In the genomic region with DNA sequence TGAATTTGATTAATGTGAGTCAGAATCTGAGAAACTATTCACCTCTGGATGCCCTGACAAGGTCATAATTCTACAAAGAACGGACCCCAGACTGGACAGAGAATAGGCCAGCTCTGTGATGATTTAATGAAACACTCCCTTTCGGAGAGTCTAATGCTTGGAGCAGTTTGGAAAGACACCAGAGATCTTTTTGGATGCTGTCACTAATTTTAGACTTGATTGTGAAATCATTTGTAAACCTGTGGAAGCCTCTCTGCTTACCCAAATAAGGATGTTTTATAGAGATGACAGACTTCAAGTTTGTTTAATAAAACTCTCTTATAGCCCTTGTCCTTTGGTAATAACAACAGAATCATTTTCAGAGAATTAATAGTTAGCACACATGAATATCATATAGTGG, we compare ENCODE assay signal across 31 cellular contexts.
DNase-seq lines count a peak whose midpoint lies in the region; ATAC-seq, FAIRE-seq and TF ChIP-seq lines count a peak whose summit lies in the region.
"Had no signal": no experiment of that assay in that cellular context is flagged by ENCODE, and none has a peak within 500 bp of the region (broad histone marks: within the 10 kb centered on the region; RNA-seq: fewer than 3 reads in every experiment).

No MANE protein-coding gene starts in this region.

- peak; percentile 70 for DNase-seq in EH (ENCODE audit: low read depth)
- DNase-seq in K562 (ENCODE audit: extremely low read depth in 1 of 4, low spot score in 3 of 4), result no peak
- peak; percentile 35 for DNase-seq in fibroblast of gingiva (ENCODE audit: low read depth)
- DNase-seq in psoas muscle, result no peak
- DNase-seq in NCI-H774 (lab: John Stamatoyannopoulos, UW), result no peak
- DNase-seq in DMS114 treated with DMSO at 0.1 percent for 48 hours (lab: John Stamatoyannopoulos, UW; ENCODE audit: unreplicated experiment), result no peak
- DNase-seq: activated CD4-positive, alpha-beta T cell treated with anti-CD3 and anti-CD28 coated beads for 48 hours; activated T-cell treated with anti-CD3 and anti-CD28 coated beads, Interleukin-2, amount 50 U/mL, for 4 hours; BE2C; colonic mucosa; DMS79; effector memory CD8-positive, alpha-beta T cell; H9; immature natural killer cell; Kasumi-1; left ventricle myocardium inferior; natural killer cell; NCI-H1048; NCI-H187 treated with DMSO at 0.1 percent for 48 hours; NCI-H2227 treated with DMSO at 0.1 percent for 48 hours; NCI-H82; ovary; right cardiac atrium; stomach; trophoblast cell had no signal

- CTCF ChIA-PET in K562 (lab: Yijun Ruan, JAX; ENCODE audit: low intra/inter-chr PET ratio), result no interaction called here

- H2AFZ ChIP-seq in K562 (ENCODE audit: low read depth, low read length), result no peak overlapping the region
- H2AFZ ChIP-seq: hepatocyte had no signal

- no peak overlapping the region for H3K9ac ChIP-seq in K562 (ENCODE audit: insufficient read depth in 1 of 2, low read depth in 2 of 2, low read length in 2 of 2)

- H3K27me3 ChIP-seq in K562 (ENCODE audit: control insufficient read depth in 2 of 2, insufficient read depth in 2 of 2, low read length in 2 of 2) (no peaks in the 10 kb centered on the region), psoas muscle (ENCODE audit: insufficient read depth in 3 of 3, low read length in 2 of 3) (no peaks in the 10 kb centered on the region)
- H3K27me3 ChIP-seq: BE2C, colonic mucosa, hepatocyte, ovary, stomach had no signal

- 19% methylated on average over 2 of the region's 2 CpGs for WGBS in K562 (ENCODE audit: insufficient coverage, low coverage, missing lambda C conversion rate)
- 35 to 71% (median 36%) methylated on average over 2 of the region's 2 CpGs for whole genome bisulfite sequencing in psoas muscle, 3 donors

- TF ChIP-seq POLR2A in K562 (conservative IDR thresholded peaks at IDR 0.05), result no peak

- TF ChIP-seq CTCF in K562 (IDR thresholded peaks at IDR 0.05 in 2 of 3, conservative IDR thresholded peaks at IDR 0.05 in 1 of 3; ENCODE audit: insufficient read depth in 2 of 3, low read depth in 1 of 3, low read length in 3 of 3) (no peak), psoas muscle (IDR thresholded peaks at IDR 0.05) (no peak)

- peaks cover 0 to 13% of the 10 kb centered on the region in 2 experiments; a peak in 2 of 5 replicates for H3K4me1 ChIP-seq in K562 (replicated peaks in 1 of 2; ENCODE audit: control insufficient read depth in 2 of 2, insufficient read depth in 2 of 2, low read length in 2 of 2)
- H3K4me1 ChIP-seq in psoas muscle, result no peaks in the 10 kb centered on the region
- H3K4me1 ChIP-seq: BE2C, colonic mucosa, left ventricle myocardium inferior, stomach had no signal

- no peaks in the 10 kb centered on the region for H3K36me3 ChIP-seq in K562 (ENCODE audit: control insufficient read depth, insufficient read depth, low read length)
- H3K36me3 ChIP-seq in psoas muscle (ENCODE audit: insufficient read depth in 1 of 2, low read depth in 1 of 2), result no peaks in the 10 kb centered on the region
- H3K36me3 ChIP-seq: BE2C, colonic mucosa, left ventricle myocardium inferior, ovary, stomach had no signal

- H3K4me3 ChIP-seq in K562, result no peak overlapping the region
- H3K4me3 ChIP-seq in psoas muscle, result no peak overlapping the region
- H3K4me3 ChIP-seq: colonic mucosa, hepatocyte, left ventricle myocardium inferior, ovary, stomach had no signal

- no peaks in the 10 kb centered on the region for H4K20me1 ChIP-seq in K562 (replicated peaks; ENCODE audit: control insufficient read depth, insufficient read depth, low read length)

- no peak for FAIRE-seq in K562 (lab: Jason Lieb, UNC)
- FAIRE-seq: A204.1 had no signal

- no peak overlapping the region for H3K27ac ChIP-seq in K562 (ENCODE audit: extremely low read depth, low read depth, low read length)
- peak overlapping the region; percentile 41 for H3K27ac ChIP-seq in psoas muscle
- H3K27ac ChIP-seq: colonic mucosa, hepatocyte, left ventricle myocardium inferior, ovary, stomach, VCaP had no signal

- no peak for TF ChIP-seq EP300 in K562 (IDR thresholded peaks at IDR 0.05; ENCODE audit: low read length)

- no peaks in the 10 kb centered on the region for H3K9me1 ChIP-seq in K562 (ENCODE audit: control insufficient read depth, insufficient read depth, low read length)

- no peak overlapping the region for H3K4me2 ChIP-seq in K562 (ENCODE audit: insufficient read depth, low read length)
- H3K4me2 ChIP-seq: hepatocyte had no signal

- ATAC-seq in K562 (no peak), psoas muscle (peak in 1 of 4 donors; percentile 33), HG03045 (IDR thresholded peaks at IDR 0.05; ENCODE audit: unreplicated experiment) (no peak), HG03460 (IDR thresholded peaks at IDR 0.05; ENCODE audit: unreplicated experiment) (no peak)
- ATAC-seq: activated T-cell treated with anti-CD3 and anti-CD28 coated beads, Interleukin-2, amount 50 U/mL, for 4 hours; effector memory CD8-positive, alpha-beta T cell; natural killer cell; right cardiac atrium; Right ventricle myocardium inferior had no signal

- POLR2A ChIA-PET in K562 (lab: Yijun Ruan, JAX), result interaction anchor here (2.0 kb wide), 1 partner anchor 25 kb away, joined by 5 read pairs; no protein-coding TSS in a partner anchor

- no TSS peak for BruUV-seq in K562 (replicated peaks; lab: Mats Ljungman, UMichigan)

- intact Hi-C loops in K562 (cut with micrococcal nuclease), result no loop called here
- intact Hi-C loops in psoas muscle (cut with DNase I), result no loop called here

- no peaks in the 10 kb centered on the region for H3K9me3 ChIP-seq in K562 (replicated peaks; ENCODE audit: control insufficient read depth, insufficient read depth, low read depth, low read length)
- no peaks in the 10 kb centered on the region for H3K9me3 ChIP-seq in psoas muscle
- H3K9me3 ChIP-seq: BE2C, colonic mucosa, left ventricle myocardium inferior, ovary had no signal

- no peak for TF ChIP-seq RAD21 in K562 (CRISPR knock-in tag; conservative IDR thresholded peaks at IDR 0.05 in 1 of 2, IDR thresholded peaks at IDR 0.05 in 1 of 2)

- H3K79me2 ChIP-seq in K562 (ENCODE audit: control insufficient read depth, insufficient read depth, low read length), result no peaks in the 10 kb centered on the region
- H3K79me2 ChIP-seq: hepatocyte had no signal

- in situ Hi-C loops in K562 (cut with MboI), result no loop called here

TF ChIP-seq in K562, 482 proteins besides CTCF, POLR2A, EP300 and RAD21:
- TF ChIP-seq CEBPG (CRISPR knock-in tag; IDR thresholded peaks at IDR 0.05) (no peak), CEBPG (tag; conservative IDR thresholded peaks at IDR 0.05 in 1 of 2, IDR thresholded peaks at IDR 0.05 in 1 of 2) (peak in 1 of 2 experiments; percentile 52; a peak in 2 of 4 replicates), BCL6 (CRISPR knock-in tag; IDR thresholded peaks at IDR 0.05) (no peak), CEBPB (tag; IDR thresholded peaks at IDR 0.05) (peak; percentile 75)

Comparison
In these comparisons a context has a peak if more than half of its experiments do, and no peak if none do; other contexts are left out.
1. DNase-seq: peak in EH (single experiment) and fibroblast of gingiva (single experiment); none in K562 (0 of 4), psoas muscle (0 of 2), NCI-H774 (single experiment) and DMS114 treated with DMSO at 0.1 percent for 48 hours (single experiment).